ENCODE assay signal across 10 cellular contexts in the genomic region with DNA sequence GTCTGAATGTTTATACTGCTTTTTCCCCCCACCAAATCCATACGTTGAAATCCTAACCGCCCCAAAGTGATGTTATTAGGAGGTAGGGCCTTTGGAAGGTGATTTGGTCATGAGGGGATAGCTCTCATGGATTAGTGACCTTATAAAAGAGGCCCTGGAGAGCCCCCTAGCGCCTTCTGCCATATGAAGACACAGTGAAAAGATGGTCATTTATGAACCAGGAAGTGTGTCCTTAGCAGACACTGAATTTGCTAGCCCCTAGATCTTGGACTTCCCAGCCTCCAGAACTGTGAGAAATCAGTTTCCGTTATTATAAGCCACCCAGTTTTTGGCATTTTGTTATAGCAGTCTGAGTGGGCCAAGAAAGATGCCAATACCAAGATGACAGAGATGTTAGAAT. TPM values are rescaled to one million over a fixed set of nuclear protein-coding genes. Genes with fewer than 3 reads are reported as not detected.
DNase-seq lines count a peak whose midpoint lies in the region; ATAC-seq and TF ChIP-seq lines count a peak whose summit lies in the region.
"Had no signal": no experiment of that assay in that cellular context is flagged by ENCODE, and none has a peak within 500 bp of the region (broad histone marks: within the 10 kb centered on the region; RNA-seq: fewer than 3 reads in every experiment).

No MANE protein-coding gene starts in this region.

- no peaks in the 10 kb centered on the region for H3K36me3 ChIP-seq in right atrium auricular region
- H3K36me3 ChIP-seq: pancreas had no signal

- peak; percentile 46 for ATAC-seq in Right ventricle myocardium inferior
- no peak for ATAC-seq in CD4-positive, alpha-beta T cell (ENCODE audit: poor library complexity)

- POLR2A ChIA-PET in CD4-positive, alpha-beta T cell (lab: Charles Lee), result no interaction called here

- CTCF ChIA-PET in CD4-positive, alpha-beta T cell (lab: Charles Lee), result no interaction called here

- H3K27ac Mint-ChIP-seq in CD4-positive, alpha-beta T cell, result no peak overlapping the region

- H3K4me1 ChIP-seq in right atrium auricular region, result no peaks in the 10 kb centered on the region
- H3K4me1 ChIP-seq: pancreas had no signal

- H3K27me3 Mint-ChIP-seq in CD4-positive, alpha-beta T cell, result no peaks in the 10 kb centered on the region

- H3K4me1 Mint-ChIP-seq in CD4-positive, alpha-beta T cell (ENCODE audit: low read depth), result no peaks in the 10 kb centered on the region

- no peaks in the 10 kb centered on the region for H3K9me3 ChIP-seq in right atrium auricular region
- H3K9me3 ChIP-seq in CD4-positive, alpha-beta T cell (ENCODE audit: control insufficient read depth, low read length), result no peaks in the 10 kb centered on the region
- H3K9me3 ChIP-seq: pancreas had no signal

- no peaks in the 10 kb centered on the region for H3K27me3 ChIP-seq in right atrium auricular region
- no peaks in the 10 kb centered on the region for H3K27me3 ChIP-seq in CD4-positive, alpha-beta T cell (ENCODE audit: control insufficient read depth, insufficient read depth, low read length)
- H3K27me3 ChIP-seq: pancreas had no signal

- H3K9me3 Mint-ChIP-seq in CD4-positive, alpha-beta T cell, result no peaks in the 10 kb centered on the region

- no peak overlapping the region for H3K4me3 ChIP-seq in right atrium auricular region
- H3K4me3 ChIP-seq in choroid plexus epithelial cell (ENCODE audit: low read depth, low read length), result no peak overlapping the region
- H3K4me3 ChIP-seq: pancreas had no signal

- H3K27ac ChIP-seq in right atrium auricular region, result no peak overlapping the region
- H3K27ac ChIP-seq in CD4-positive, alpha-beta T cell (ENCODE audit: low read depth, low read length), result no peak overlapping the region
- H3K27ac ChIP-seq: pancreas had no signal

- no peak for DNase-seq in Right ventricle myocardium inferior (ENCODE audit: missing footprints)
- no peak for DNase-seq in right atrium auricular region (ENCODE audit: low spot score)
- DNase-seq in NCI-H69 (lab: John Stamatoyannopoulos, UW), result peak; percentile 48
- peak; percentile 65 for DNase-seq in choroid plexus epithelial cell (ENCODE audit: low read depth)
- peak; percentile 26 for DNase-seq in stromal cell of bone marrow (ENCODE audit: low read depth)
- DNase-seq in CD4-positive, alpha-beta T cell, result no peak
- no peak for DNase-seq in GOT3 (lab: John Stamatoyannopoulos, UW)
- no peak for DNase-seq in mucosa of gallbladder (ENCODE audit: low spot score)
- DNase-seq: amygdala, pancreas had no signal

- no peak overlapping the region for H3K4me3 Mint-ChIP-seq in CD4-positive, alpha-beta T cell

- TF ChIP-seq CTCF in right atrium auricular region (IDR thresholded peaks at IDR 0.05) (peak in 1 of 2 donors; percentile 18), choroid plexus epithelial cell (conservative IDR thresholded peaks at IDR 0.05; ENCODE audit: low read depth, low read length) (peak; percentile 65)
- TF ChIP-seq CTCF in CD4-positive, alpha-beta T cell (IDR thresholded peaks at IDR 0.05), result no peak

- H3K36me3 Mint-ChIP-seq in CD4-positive, alpha-beta T cell (ENCODE audit: low read depth), result no peaks in the 10 kb centered on the region

- intact Hi-C loops in Right ventricle myocardium inferior (cut with DNase I), result no loop called here
- intact Hi-C loops in CD4-positive, alpha-beta T cell (cut with DNase I, micrococcal nuclease), result no loop called here

RNA-seq across cellular contexts. Expression of a gene that starts 7.2 kb away (rescaled TPM):
- total RNA-seq in Right ventricle myocardium inferior (32.1 TPM), right atrium auricular region (10 to 100 TPM; 22.4 to 30.9 TPM), mucosa of gallbladder (76.5 TPM)
- total RNA-seq in CD4-positive, alpha-beta T cell, result 10 to 100 TPM; 49.1 to 50.9 TPM

RNA-seq across cellular contexts. Expression of a gene that starts 11.5 kb away (rescaled TPM):
- total RNA-seq in Right ventricle myocardium inferior (18.3 TPM), right atrium auricular region (10 to 100 TPM; 13.3 to 14.9 TPM), mucosa of gallbladder (27.8 TPM)
- 10 to 100 TPM; 43.6 to 47.7 TPM for total RNA-seq in CD4-positive, alpha-beta T cell

Comparison
In these comparisons a context has a peak if more than half of its experiments do, and no peak if none do; other contexts are left out.
1. DNase-seq: peak in NCI-H69 (single experiment), choroid plexus epithelial cell (single experiment) and stromal cell of bone marrow (single experiment); none in Right ventricle myocardium inferior (single experiment), right atrium auricular region (single experiment), CD4-positive, alpha-beta T cell (0 of 10), GOT3 (single experiment) and mucosa of gallbladder (single experiment).